1 cellular context compared by ENCODE assay signal in genomic region chr20:34075647-34076046, GRCh38.
TF ChIP-seq lines count a peak whose summit lies in the region.

No MANE protein-coding gene starts in this region.

TF ChIP-seq in GM12891, 5 proteins besides CTCF, POLR2A, EP300 and RAD21 (continued from another document):
- TF ChIP-seq PAX5 (IDR thresholded peaks at IDR 0.05; ENCODE audit: insufficient read depth, low read length, severe bottlenecking) (no peak), POLR2AphosphoS5 (IDR thresholded peaks at IDR 0.05; ENCODE audit: low read depth, low read length) (no peak), SPI1 (IDR thresholded peaks at IDR 0.05; ENCODE audit: low read depth, low read length) (no peak)
TF ChIP-seq in GM12891: peak in this region for 0.
